1 cellular context compared by ENCODE assay signal in genomic region chr4:151199496-151200190, GRCh38.
TF ChIP-seq lines count a peak whose summit lies in the region.

No MANE protein-coding gene starts in this region.

TF ChIP-seq in SK-N-SH, 30 proteins besides CTCF, POLR2A, EP300 and RAD21 (continued from another document):
- TF ChIP-seq USF2 (IDR thresholded peaks at IDR 0.05; ENCODE audit: borderline replicate concordance, low read depth, low read length) (no peak), TEAD4 (IDR thresholded peaks at IDR 0.05; ENCODE audit: borderline replicate concordance, insufficient read depth) (no peak), POLR2AphosphoS5 (IDR thresholded peaks at IDR 0.05; ENCODE audit: low read depth, low read length) (no peak), GATA2 (CRISPR knock-in tag; IDR thresholded peaks at IDR 0.05) (no peak), YY1 (IDR thresholded peaks at IDR 0.05; ENCODE audit: low read depth) (no peak), FOXM1 (IDR thresholded peaks at IDR 0.05; ENCODE audit: low read depth) (no peak), RXRA (IDR thresholded peaks at IDR 0.05; ENCODE audit: borderline replicate concordance, low read depth) (no peak)
